Comparison of ENCODE assay signal across 15 cellular contexts in the genomic region with DNA sequence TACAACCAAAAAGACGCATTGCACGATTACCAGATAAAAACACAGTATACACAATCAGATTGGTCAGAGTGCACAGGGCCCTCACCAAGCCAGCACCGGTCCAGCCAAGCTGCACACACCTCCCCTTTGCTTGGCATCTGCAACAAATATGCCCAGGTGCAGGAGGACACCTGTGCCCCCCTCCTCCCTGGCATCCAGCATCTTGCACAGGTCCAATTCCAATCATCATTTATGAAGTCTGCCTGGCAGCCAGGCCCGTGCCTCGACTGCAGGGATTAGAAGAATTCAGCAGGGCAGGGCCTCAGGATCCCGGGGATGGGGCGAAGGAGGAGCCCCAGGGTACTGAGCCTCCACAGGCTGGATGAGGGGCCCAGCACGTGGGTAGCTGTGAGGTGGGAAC.
"Had no signal": no experiment of that assay in that cellular context is flagged by ENCODE, and none has a peak within 500 bp of the region (broad histone marks: within the 10 kb centered on the region; RNA-seq: fewer than 3 reads in every experiment).

No MANE protein-coding gene starts in this region.

- FAIRE-seq: endothelial cell of umbilical vein, islet of Langerhans, small intestine had no signal

- H3K4me3 ChIP-seq: colonic mucosa, uterus had no signal

- H3K27ac ChIP-seq: colonic mucosa, uterus had no signal

- H3K9me3 ChIP-seq: colonic mucosa, uterus had no signal

- ATAC-seq: natural killer cell treated with Interleukin-12 subunit alpha and Interleukin-12 subunit beta and Interleukin-15 and Interleukin-18, amount 100 ng/mL, for 72 hours had no signal

- H3K36me3 ChIP-seq: colonic mucosa, uterus had no signal

- H3K27me3 ChIP-seq: colonic mucosa, uterus had no signal

- DNase-seq: colonic mucosa; dermis blood vessel endothelial cell; erythroblast; foreskin melanocyte; head of caudate nucleus; hippocampal formation; mammary epithelial cell; small intestine; stimulated activated CD4-positive, alpha-beta T cell treated with anti-CD3 and anti-CD28 coated beads, Interleukin-2, amount 100 ng/mL, for 48 hours; stimulated activated naive CD4-positive, alpha-beta T cell treated with Interleukin-2 at 50 U/mL for 16 hours; trophoblast cell; uterus had no signal

- H3K4me1 ChIP-seq: colonic mucosa, uterus had no signal
